In the genomic region with DNA sequence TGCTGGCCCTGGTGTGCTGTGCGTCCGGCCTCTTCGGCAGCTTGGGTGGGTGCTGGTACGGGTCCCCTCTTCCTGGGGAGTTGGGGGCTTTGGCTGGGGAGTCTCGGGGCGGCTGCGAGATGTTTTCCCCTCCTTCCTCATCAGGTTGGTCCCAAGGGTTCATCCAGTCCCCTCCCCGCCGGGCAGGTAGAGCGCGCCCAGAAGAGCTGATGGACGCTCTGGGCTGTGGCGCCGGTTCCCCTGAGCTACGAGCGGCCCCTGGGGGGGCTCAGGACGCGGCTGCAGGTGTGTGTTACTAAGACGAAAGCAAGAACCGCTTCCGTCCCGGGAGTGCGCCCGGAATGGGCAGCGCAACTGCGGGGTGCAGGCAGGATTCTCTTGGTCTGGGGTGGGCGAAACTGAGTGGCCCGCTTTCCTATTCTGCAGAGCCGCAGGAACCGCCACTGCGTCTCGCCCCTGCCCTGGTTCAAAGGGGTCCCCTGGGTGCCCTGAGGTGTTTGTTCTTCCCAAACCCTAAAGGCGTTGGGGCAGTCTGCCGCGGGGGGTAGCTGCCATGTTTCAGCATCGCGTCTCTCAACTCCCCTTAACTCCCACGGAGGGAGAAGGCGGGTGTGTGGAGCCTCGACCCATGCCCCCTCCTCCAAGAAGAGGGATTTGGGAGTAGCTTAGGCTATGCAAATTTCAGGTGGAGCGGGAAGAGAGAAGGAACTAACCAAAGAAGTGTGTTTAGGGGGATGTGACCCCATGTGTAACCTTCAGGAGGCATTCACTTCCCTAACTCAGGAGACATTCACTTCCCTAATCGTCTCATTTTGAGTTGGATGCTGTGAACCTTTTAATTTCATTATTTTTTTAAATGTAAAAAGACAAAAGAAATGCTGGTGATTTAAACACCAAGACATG, we compare ENCODE assay signal across 1 cellular context.
TF ChIP-seq lines count a peak whose summit lies in the region.

No MANE protein-coding gene starts in this region.

TF ChIP-seq in H1, 55 proteins besides CTCF, POLR2A, EP300 and RAD21 (continued from another document):
- TF ChIP-seq, protein P1, sequence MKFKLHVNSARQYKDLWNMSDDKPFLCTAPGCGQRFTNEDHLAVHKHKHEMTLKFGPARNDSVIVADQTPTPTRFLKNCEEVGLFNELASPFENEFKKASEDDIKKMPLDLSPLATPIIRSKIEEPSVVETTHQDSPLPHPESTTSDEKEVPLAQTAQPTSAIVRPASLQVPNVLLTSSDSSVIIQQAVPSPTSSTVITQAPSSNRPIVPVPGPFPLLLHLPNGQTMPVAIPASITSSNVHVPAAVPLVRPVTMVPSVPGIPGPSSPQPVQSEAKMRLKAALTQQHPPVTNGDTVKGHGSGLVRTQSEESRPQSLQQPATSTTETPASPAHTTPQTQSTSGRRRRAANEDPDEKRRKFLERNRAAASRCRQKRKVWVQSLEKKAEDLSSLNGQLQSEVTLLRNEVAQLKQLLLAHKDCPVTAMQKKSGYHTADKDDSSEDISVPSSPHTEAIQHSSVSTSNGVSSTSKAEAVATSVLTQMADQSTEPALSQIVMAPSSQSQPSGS (IDR thresholded peaks at IDR 0.05; ENCODE audit: low read length), result no peak
- TF ChIP-seq YY1 (IDR thresholded peaks at IDR 0.05; ENCODE audit: low read depth, low read length) (no peak), RNF2 (IDR thresholded peaks at IDR 0.05; ENCODE audit: borderline replicate concordance, low read depth, low read length, missing control alignments, poor library complexity, severe bottlenecking) (no peak), KDM4A (IDR thresholded peaks at IDR 0.05; ENCODE audit: low read depth, low read length, severe bottlenecking) (peak; percentile 15), SP4 (IDR thresholded peaks at IDR 0.05; ENCODE audit: low read length) (no peak), EZH2 (IDR thresholded peaks at IDR 0.05; ENCODE audit: low read depth, low read length, severe bottlenecking) (peak; percentile 80)
